Comparison of ENCODE assay signal across 1 cellular context in genomic region chr16:79400462-79401149, GRCh38.
TF ChIP-seq lines count a peak whose summit lies in the region.

No MANE protein-coding gene starts in this region.

TF ChIP-seq in H1, 55 proteins besides CTCF, POLR2A, EP300 and RAD21 (continued from another document):
- no peak for TF ChIP-seq JUN (IDR thresholded peaks at IDR 0.05; ENCODE audit: low read depth, low read length)
